In the genomic region with DNA sequence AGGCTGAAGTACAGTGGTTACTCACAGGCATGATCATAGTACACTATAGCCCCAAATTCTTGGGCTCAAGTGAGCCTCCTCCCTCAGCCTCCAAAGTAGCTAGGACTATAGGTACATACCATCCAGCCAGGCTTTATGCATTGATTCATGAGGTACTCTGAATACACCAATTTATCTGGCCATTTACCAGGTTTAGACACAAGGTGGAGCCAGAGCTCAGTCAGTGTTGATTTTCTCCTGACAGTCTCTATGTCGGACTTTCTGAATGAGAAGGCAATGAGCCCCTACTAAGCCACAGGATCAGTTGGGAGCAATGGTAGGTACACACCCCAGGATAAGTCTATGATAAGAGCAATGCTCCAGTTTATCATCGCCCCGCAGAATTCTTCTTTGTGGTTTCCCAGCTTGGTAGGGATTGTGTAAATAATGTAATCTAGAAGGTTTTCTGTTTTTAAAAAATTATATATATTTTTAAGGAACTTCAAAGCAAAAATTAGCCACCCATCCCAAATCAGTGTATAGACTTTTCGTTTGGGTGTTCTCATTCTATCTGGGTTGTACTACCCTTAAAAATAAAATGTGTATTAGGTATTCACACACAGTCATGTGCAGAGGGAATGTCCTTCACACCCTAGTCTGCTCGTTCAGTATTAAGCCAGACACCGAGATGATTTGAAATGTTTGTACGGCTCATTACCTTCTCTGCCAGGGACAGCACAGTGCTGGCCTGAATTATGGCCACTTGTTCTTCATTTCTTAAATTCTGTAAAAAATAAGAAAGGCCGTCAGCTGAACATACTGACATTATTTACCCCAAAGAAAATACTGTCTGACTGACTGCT, we compare ENCODE assay signal across 8 cellular contexts.
DNase-seq lines count a peak whose midpoint lies in the region; ATAC-seq, FAIRE-seq and TF ChIP-seq lines count a peak whose summit lies in the region.

No MANE protein-coding gene starts in this region.

- TF ChIP-seq CTCF in WTC11 (IDR thresholded peaks at IDR 0.05) (peak; percentile 56), chondrocyte (IDR thresholded peaks at IDR 0.05) (peak; percentile 96)

- H3K27me3 Mint-ChIP-seq in CD4-positive, alpha-beta memory T cell = no peaks in the 10 kb centered on the region
- H3K27me3 Mint-ChIP-seq in WTC11 (ENCODE audit: low read depth) (no peaks in the 10 kb centered on the region), chondrocyte (ENCODE audit: low read depth) (no peaks in the 10 kb centered on the region)

- H3K36me3 ChIP-seq in CD4-positive, alpha-beta memory T cell (ENCODE audit: insufficient read depth, low read length) = no peaks in the 10 kb centered on the region

- peak; percentile 61 for FAIRE-seq in GM19239 (lab: Jason Lieb, UNC)

- H3K4me3 ChIP-seq in CD4-positive, alpha-beta memory T cell (ENCODE audit: low read length in 2 of 2) = no peak overlapping the region

- H3K4me1 ChIP-seq in CD4-positive, alpha-beta memory T cell (ENCODE audit: insufficient read depth, low read length) = no peaks in the 10 kb centered on the region

- no peaks in the 10 kb centered on the region for H3K36me3 Mint-ChIP-seq in CD4-positive, alpha-beta memory T cell
- peaks cover 5% of the 10 kb centered on the region; the same call in 1 of the 2 replicates for H3K36me3 Mint-ChIP-seq in WTC11
- peaks cover 3% of the 10 kb centered on the region for H3K36me3 Mint-ChIP-seq in chondrocyte (ENCODE audit: low read depth)

- intact Hi-C loops in CD4-positive, alpha-beta memory T cell (cut with micrococcal nuclease) = no loop called here
- intact Hi-C loops in left colon (cut with DNase I, micrococcal nuclease) = loop anchor here (2.0 to 10.0 kb wide), 2 partner anchors 195 to 197 kb away; no protein-coding TSS in a partner anchor

- no peaks in the 10 kb centered on the region for H3K9me3 Mint-ChIP-seq in CD4-positive, alpha-beta memory T cell
- H3K9me3 Mint-ChIP-seq in WTC11 (no peaks in the 10 kb centered on the region), chondrocyte (ENCODE audit: low read depth) (no peaks in the 10 kb centered on the region)

- ATAC-seq in HG03175 (IDR thresholded peaks at IDR 0.05; ENCODE audit: unreplicated experiment) = peak; percentile 86
- peak; percentile 96 for ATAC-seq in WTC11
- peak; percentile 82 for ATAC-seq in left colon

- POLR2A ChIA-PET in CD4-positive, alpha-beta memory T cell (lab: Charles Lee; ENCODE audit: partially characterized antibody) = no interaction called here
- POLR2A ChIA-PET in WTC11 (lab: Charles Lee) = interaction anchor here (0.7 kb wide), 1 partner anchor 62 kb away, joined by 4 read pairs; no protein-coding TSS in a partner anchor

- peak in 4 of 5 donors; percentile 24 to 64 (median 49) for DNase-seq in CD4-positive, alpha-beta memory T cell
- DNase-seq in GM19239 (ENCODE audit: insufficient read length, low spot score) = peak; percentile 9
- peak; percentile 84 for DNase-seq in NCI-H2196 (lab: John Stamatoyannopoulos, UW; ENCODE audit: unreplicated experiment)
- peak; percentile 74 for DNase-seq in WTC11 (ENCODE audit: low spot score)
- no peak for DNase-seq in chondrocyte (ENCODE audit: low spot score)
- DNase-seq in left colon = peak in 1 of 2 donors; percentile 53
- DNase-seq in stimulated activated CD8-positive, alpha-beta memory T cell treated with anti-CD3 and anti-CD28 coated beads, Interleukin-12 subunit alpha, Interleukin-12 subunit beta, amount 100 ng/mL, for 1 hour (ENCODE audit: low read depth) = peak; percentile 20

- peak overlapping the region in 1 of 8 donors; percentile 32 for H3K4me3 Mint-ChIP-seq in CD4-positive, alpha-beta memory T cell
- H3K4me3 Mint-ChIP-seq in WTC11 (no peak overlapping the region), chondrocyte (ENCODE audit: unreplicated experiment) (no peak overlapping the region)

- H3K27ac ChIP-seq in CD4-positive, alpha-beta memory T cell (ENCODE audit: low read depth, low read length) = no peak overlapping the region

- H3K27me3 ChIP-seq in CD4-positive, alpha-beta memory T cell (ENCODE audit: insufficient read depth, low read length) = no peaks in the 10 kb centered on the region

- CTCF ChIA-PET in CD4-positive, alpha-beta memory T cell (lab: Charles Lee; ENCODE audit: partially characterized antibody) = interaction anchor here (0.7 to 4.1 kb wide), 5 partner anchors 10 to 219 kb away, joined by 3 to 48 read pairs (median 4); no protein-coding TSS in a partner anchor
- CTCF ChIA-PET in WTC11 (lab: Charles Lee) = interaction anchor here (0.6 to 2.7 kb wide), 19 partner anchors 9 to 305 kb away, joined by 3 to 41 read pairs (median 4); a partner anchor contains a TSS

- H3K9me3 ChIP-seq in CD4-positive, alpha-beta memory T cell (ENCODE audit: control insufficient read depth in 1 of 2, low read length in 2 of 2) = no peaks in the 10 kb centered on the region

- peaks cover 0 to 1% (median 0%) of the 10 kb centered on the region in 4 donors for H3K4me1 Mint-ChIP-seq in CD4-positive, alpha-beta memory T cell
- peaks cover 16% of the 10 kb centered on the region for H3K4me1 Mint-ChIP-seq in WTC11
- H3K4me1 Mint-ChIP-seq in chondrocyte (ENCODE audit: low read depth) = no peaks in the 10 kb centered on the region

- peak overlapping the region in 1 of 7 donors; percentile 13 for H3K27ac Mint-ChIP-seq in CD4-positive, alpha-beta memory T cell
- 0 out of 2 replicates have a peak overlapping the region, but pooled peaks have one; percentile 15 for H3K27ac Mint-ChIP-seq in WTC11
- H3K27ac Mint-ChIP-seq in chondrocyte (ENCODE audit: unreplicated experiment) = no peak overlapping the region

TF ChIP-seq in WTC11, 78 proteins besides CTCF, POLR2A, EP300 and RAD21:
- TF ChIP-seq JUN (CRISPR knock-in tag; IDR thresholded peaks at IDR 0.05) (no peak), ESRRA (CRISPR knock-in tag; IDR thresholded peaks at IDR 0.05; ENCODE audit: borderline replicate concordance) (no peak)
- TF ChIP-seq, protein P1, sequence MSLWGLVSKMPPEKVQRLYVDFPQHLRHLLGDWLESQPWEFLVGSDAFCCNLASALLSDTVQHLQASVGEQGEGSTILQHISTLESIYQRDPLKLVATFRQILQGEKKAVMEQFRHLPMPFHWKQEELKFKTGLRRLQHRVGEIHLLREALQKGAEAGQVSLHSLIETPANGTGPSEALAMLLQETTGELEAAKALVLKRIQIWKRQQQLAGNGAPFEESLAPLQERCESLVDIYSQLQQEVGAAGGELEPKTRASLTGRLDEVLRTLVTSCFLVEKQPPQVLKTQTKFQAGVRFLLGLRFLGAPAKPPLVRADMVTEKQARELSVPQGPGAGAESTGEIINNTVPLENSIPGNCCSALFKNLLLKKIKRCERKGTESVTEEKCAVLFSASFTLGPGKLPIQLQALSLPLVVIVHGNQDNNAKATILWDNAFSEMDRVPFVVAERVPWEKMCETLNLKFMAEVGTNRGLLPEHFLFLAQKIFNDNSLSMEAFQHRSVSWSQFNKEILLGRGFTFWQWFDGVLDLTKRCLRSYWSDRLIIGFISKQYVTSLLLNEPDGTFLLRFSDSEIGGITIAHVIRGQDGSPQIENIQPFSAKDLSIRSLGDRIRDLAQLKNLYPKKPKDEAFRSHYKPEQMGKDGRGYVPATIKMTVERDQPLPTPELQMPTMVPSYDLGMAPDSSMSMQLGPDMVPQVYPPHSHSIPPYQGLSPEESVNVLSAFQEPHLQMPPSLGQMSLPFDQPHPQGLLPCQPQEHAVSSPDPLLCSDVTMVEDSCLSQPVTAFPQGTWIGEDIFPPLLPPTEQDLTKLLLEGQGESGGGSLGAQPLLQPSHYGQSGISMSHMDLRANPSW (CRISPR knock-in tag; conservative IDR thresholded peaks at IDR 0.05; ENCODE audit: low read depth) = no peak
